Comparison of ENCODE assay signal across 10 cellular contexts in genomic region chr17:14307560-14308024, GRCh38. TPM values are rescaled to one million over a fixed set of nuclear protein-coding genes. Genes with fewer than 3 reads are reported as not detected.
DNase-seq lines count a peak whose midpoint lies in the region; ATAC-seq, FAIRE-seq and TF ChIP-seq lines count a peak whose summit lies in the region.
"Had no signal": no experiment of that assay in that cellular context is flagged by ENCODE, and none has a peak within 500 bp of the region (broad histone marks: within the 10 kb centered on the region; RNA-seq: fewer than 3 reads in every experiment).

No MANE protein-coding gene starts in this region.

- 62 to 66% methylated on average over 5 of the region's 5 CpGs for WGBS in pancreas, 2 donors

- FAIRE-seq in pancreas (lab: Jason Lieb, UNC) = no peak

- peak; percentile 57 for DNase-seq in activated naive CD4-positive, alpha-beta T cell treated with anti-CD3 and anti-CD28 coated beads for 36 hours
- DNase-seq in activated naive CD4-positive, alpha-beta T cell (lab: John Stamatoyannopoulos, UW) = no peak
- DNase-seq in hepatic stellate cell (ENCODE audit: low spot score) (peak; percentile 57), pancreas (no peak)
- no peak for DNase-seq in stimulated activated naive CD8-positive, alpha-beta T cell treated with anti-CD3 and anti-CD28 coated beads, Interleukin-15, amount 100 ng/mL, for 72 hours
- DNase-seq: left colon; stimulated activated naive CD4-positive, alpha-beta T cell treated with Interleukin-2 at 50 U/mL for 16 hours had no signal

- peak overlapping the region; percentile 48 for H3K4me3 ChIP-seq in WI38 (ENCODE audit: low read depth, low read length)
- H3K4me3 ChIP-seq in pancreas = no peak overlapping the region

- TF ChIP-seq CTCF in WI38 (IDR thresholded peaks at IDR 0.05; ENCODE audit: low read depth, low read length) (no peak), pancreas (IDR thresholded peaks at IDR 0.05) (no peak)

- no peaks in the 10 kb centered on the region for H3K9me3 ChIP-seq in pancreas

- H3K9me3 Mint-ChIP-seq in activated naive CD4-positive, alpha-beta T cell treated with anti-CD3 and anti-CD28 coated beads for 36 hours = no peaks in the 10 kb centered on the region
- H3K9me3 Mint-ChIP-seq in stimulated activated naive CD8-positive, alpha-beta T cell treated with anti-CD3 and anti-CD28 coated beads, Interleukin-15, amount 100 ng/mL, for 72 hours = no peaks in the 10 kb centered on the region

- no peaks in the 10 kb centered on the region for H3K36me3 ChIP-seq in pancreas

- H3K36me3 Mint-ChIP-seq in activated naive CD4-positive, alpha-beta T cell treated with anti-CD3 and anti-CD28 coated beads for 36 hours (ENCODE audit: low read depth) = peaks cover 47% of the 10 kb centered on the region

- H3K27me3 ChIP-seq in pancreas = peaks cover 0 to 13% (median 0%) of the 10 kb centered on the region in 4 donors

- H3K4me1 ChIP-seq in pancreas = peaks cover 0 to 9% (median 0%) of the 10 kb centered on the region in 3 donors

- intact Hi-C loops in activated naive CD4-positive, alpha-beta T cell treated with anti-CD3 and anti-CD28 coated beads for 36 hours (cut with micrococcal nuclease) = loop anchor here (2.0 to 10.0 kb wide), 2 partner anchors 477 to 507 kb away; no protein-coding TSS in a partner anchor
- intact Hi-C loops in pancreas (cut with DNase I) = no loop called here

- peaks cover 77% of the 10 kb centered on the region for H3K4me1 Mint-ChIP-seq in activated naive CD4-positive, alpha-beta T cell treated with anti-CD3 and anti-CD28 coated beads for 36 hours (ENCODE audit: low read depth)
- peaks cover 78% of the 10 kb centered on the region for H3K4me1 Mint-ChIP-seq in stimulated activated naive CD8-positive, alpha-beta T cell treated with anti-CD3 and anti-CD28 coated beads, Interleukin-15, amount 100 ng/mL, for 72 hours

- H3K27ac ChIP-seq in pancreas = no peak overlapping the region

- no peak for ATAC-seq in stimulated activated naive CD8-positive, alpha-beta T cell treated with anti-CD3 and anti-CD28 coated beads, Interleukin-15, amount 100 ng/mL, for 72 hours
- ATAC-seq in pancreas (no peak), HG03139 (IDR thresholded peaks at IDR 0.05; ENCODE audit: unreplicated experiment) (no peak), HG03108 (IDR thresholded peaks at IDR 0.05; ENCODE audit: unreplicated experiment) (no peak)
- ATAC-seq: left colon had no signal

- peak overlapping the region; percentile 39 for H3K4me3 Mint-ChIP-seq in activated naive CD4-positive, alpha-beta T cell treated with anti-CD3 and anti-CD28 coated beads for 36 hours
- H3K4me3 Mint-ChIP-seq in stimulated activated naive CD8-positive, alpha-beta T cell treated with anti-CD3 and anti-CD28 coated beads, Interleukin-15, amount 100 ng/mL, for 72 hours = peak overlapping the region; percentile 57 to 62

- H3K27ac Mint-ChIP-seq in activated naive CD4-positive, alpha-beta T cell treated with anti-CD3 and anti-CD28 coated beads for 36 hours = peak overlapping the region; percentile 41
- H3K27ac Mint-ChIP-seq in stimulated activated naive CD8-positive, alpha-beta T cell treated with anti-CD3 and anti-CD28 coated beads, Interleukin-15, amount 100 ng/mL, for 72 hours = no peak overlapping the region

- H3K27me3 Mint-ChIP-seq in activated naive CD4-positive, alpha-beta T cell treated with anti-CD3 and anti-CD28 coated beads for 36 hours (ENCODE audit: low read depth) = no peaks in the 10 kb centered on the region
- no peaks in the 10 kb centered on the region for H3K27me3 Mint-ChIP-seq in stimulated activated naive CD8-positive, alpha-beta T cell treated with anti-CD3 and anti-CD28 coated beads, Interleukin-15, amount 100 ng/mL, for 72 hours

- CTCF ChIA-PET in activated naive CD4-positive, alpha-beta T cell treated with anti-CD3 and anti-CD28 coated beads for 36 hours (lab: Charles Lee) = no interaction called here

RNA-seq across cellular contexts. Expression of gene HS3ST3B1, which starts 6.7 kb away (rescaled TPM):
- total RNA-seq in activated naive CD4-positive, alpha-beta T cell treated with anti-CD3 and anti-CD28 coated beads for 36 hours = 10 to 100 TPM; 23.2 to 26.0 TPM
- total RNA-seq in pancreas = 1 to 10 TPM in 4 of 6 donors, under 1 TPM in 2; 0.59 to 2.8 (median 1.5) TPM
- 1 to 10 TPM in 1 of 2 donors, under 1 TPM in 1; 0.30 to 2.3 TPM for polyA plus RNA-seq in pancreas

Comparison
In these comparisons a context has a peak if more than half of its experiments do, and no peak if none do; other contexts are left out.
1. DNase-seq: peak in activated naive CD4-positive, alpha-beta T cell treated with anti-CD3 and anti-CD28 coated beads for 36 hours (single experiment) and hepatic stellate cell (single experiment); none in activated naive CD4-positive, alpha-beta T cell (0 of 4), stimulated activated naive CD8-positive, alpha-beta T cell treated with anti-CD3 and anti-CD28 coated beads, Interleukin-15, amount 100 ng/mL, for 72 hours (0 of 2) and pancreas (0 of 6).
2. RNA of gene HS3ST3B1, which starts 6.7 kb away (total RNA-seq): 23.2 to 26.0 TPM in activated naive CD4-positive, alpha-beta T cell treated with anti-CD3 and anti-CD28 coated beads for 36 hours; 0.59 to 2.8 TPM in pancreas; every median in the first group is over 4 times any median in the second.